In genomic region chr17:80413771-80414507, GRCh38 we compare ENCODE assay signal across 8 cellular contexts. TPM values are rescaled to one million over a fixed set of nuclear protein-coding genes. Genes with fewer than 3 reads are reported as not detected.
DNase-seq lines count a peak whose midpoint lies in the region; ATAC-seq and TF ChIP-seq lines count a peak whose summit lies in the region.

No MANE protein-coding gene starts in this region.

- H3K4me1 ChIP-seq in body of pancreas = peaks cover 36% of the 10 kb centered on the region
- H3K4me1 ChIP-seq in aorta (ENCODE audit: control insufficient read depth in 1 of 2, insufficient read depth in 2 of 2, low read length in 2 of 2) = no peaks in the 10 kb centered on the region

- intact Hi-C loops in body of pancreas (cut with DNase I) = no loop called here
- intact Hi-C loops in aorta (cut with DNase I) = no loop called here

- H3K36me3 Mint-ChIP-seq in stimulated activated naive CD8-positive, alpha-beta T cell treated with anti-CD3 and anti-CD28 coated beads, Interleukin-15, Interleukin-2, amounts not matched to agents 100 ng/mL and 50 ng/mL, for 24 hours (ENCODE audit: low read depth) = peaks cover 6% of the 10 kb centered on the region
- H3K36me3 Mint-ChIP-seq in memory B cell = peaks cover 5% of the 10 kb centered on the region

- H3K4me1 Mint-ChIP-seq in stimulated activated naive CD8-positive, alpha-beta T cell treated with anti-CD3 and anti-CD28 coated beads, Interleukin-15, Interleukin-2, amounts not matched to agents 100 ng/mL and 50 ng/mL, for 24 hours (ENCODE audit: low read depth) = peaks cover 29% of the 10 kb centered on the region
- peaks cover 18% of the 10 kb centered on the region for H3K4me1 Mint-ChIP-seq in memory B cell

- no peaks in the 10 kb centered on the region for H3K9me3 Mint-ChIP-seq in stimulated activated naive CD8-positive, alpha-beta T cell treated with anti-CD3 and anti-CD28 coated beads, Interleukin-15, Interleukin-2, amounts not matched to agents 100 ng/mL and 50 ng/mL, for 24 hours
- no peaks in the 10 kb centered on the region for H3K9me3 Mint-ChIP-seq in memory B cell

- DNase-seq in stimulated activated naive CD8-positive, alpha-beta T cell treated with anti-CD3 and anti-CD28 coated beads, Interleukin-15, Interleukin-2, amounts not matched to agents 100 U/mL and 50 U/mL, for 24 hours = no peak
- DNase-seq in body of pancreas (peak in 1 of 4 donors; percentile 46), memory B cell (ENCODE audit: low spot score in 2 of 2) (peak in 1 of 2 donors; percentile 20), aorta (peak in 1 of 2 donors; percentile 51), GF-D8 (lab: John Stamatoyannopoulos, UW) (no peak)
- DNase-seq in stimulated activated CD4-positive, alpha-beta T cell treated with anti-CD3 and anti-CD28 coated beads, Interleukin-4, amount 100 ng/mL, for 24 hours = no peak
- no peak for DNase-seq in stimulated activated CD8-positive, alpha-beta memory T cell treated with anti-CD3 and anti-CD28 coated beads, Interleukin-4, amount 100 ng/mL, for 48 hours

- H3K4me3 Mint-ChIP-seq in stimulated activated naive CD8-positive, alpha-beta T cell treated with anti-CD3 and anti-CD28 coated beads, Interleukin-15, Interleukin-2, amounts not matched to agents 100 ng/mL and 50 ng/mL, for 24 hours = peak overlapping the region; percentile 87
- peak overlapping the region; percentile 93 for H3K4me3 Mint-ChIP-seq in memory B cell

- H3K27ac ChIP-seq in body of pancreas (peak overlapping the region; percentile 92 to 99 (median 96)), aorta (ENCODE audit: low read depth in 1 of 2, low read length in 2 of 2) (no peak overlapping the region)

- no peak for TF ChIP-seq CTCF in body of pancreas (IDR thresholded peaks at IDR 0.05)

- H3K9me3 ChIP-seq in body of pancreas (no peaks in the 10 kb centered on the region), aorta (ENCODE audit: control insufficient read depth, low read length) (no peaks in the 10 kb centered on the region)

- no peak for ATAC-seq in stimulated activated naive CD8-positive, alpha-beta T cell treated with anti-CD3 and anti-CD28 coated beads, Interleukin-15, Interleukin-2, amounts not matched to agents 100 U/mL and 50 U/mL, for 24 hours
- ATAC-seq in body of pancreas = no peak
- ATAC-seq in memory B cell (ENCODE audit: low read depth) = no peak
- ATAC-seq in aorta (ENCODE audit: low FRiP score) = peak; percentile 1

- 7 to 12% methylated on average over 21 to 26 of the region's 26 CpGs for WGBS in body of pancreas, 2 donors
- WGBS in aorta, 2 donors = 41 to 44% methylated on average over 26 of the region's 26 CpGs

- H3K27me3 Mint-ChIP-seq in stimulated activated naive CD8-positive, alpha-beta T cell treated with anti-CD3 and anti-CD28 coated beads, Interleukin-15, Interleukin-2, amounts not matched to agents 100 ng/mL and 50 ng/mL, for 24 hours = peaks cover 21% of the 10 kb centered on the region
- peaks cover 4% of the 10 kb centered on the region for H3K27me3 Mint-ChIP-seq in memory B cell

- TF ChIP-seq POLR2A in body of pancreas (IDR thresholded peaks at IDR 0.05) = no peak

- peak overlapping the region; percentile 1 for H3K27ac Mint-ChIP-seq in stimulated activated naive CD8-positive, alpha-beta T cell treated with anti-CD3 and anti-CD28 coated beads, Interleukin-15, Interleukin-2, amounts not matched to agents 100 ng/mL and 50 ng/mL, for 24 hours
- H3K27ac Mint-ChIP-seq in memory B cell = peak overlapping the region; percentile 72

- H3K4me3 ChIP-seq in body of pancreas (peak overlapping the region; percentile 46 to 97), aorta (ENCODE audit: low read length in 2 of 2) (no peak overlapping the region)

- no peaks in the 10 kb centered on the region for H3K36me3 ChIP-seq in body of pancreas (replicated peaks in 1 of 2; ENCODE audit: insufficient read depth in 1 of 2, low read depth in 2 of 2)
- no peaks in the 10 kb centered on the region for H3K36me3 ChIP-seq in aorta (ENCODE audit: control insufficient read depth in 1 of 2, insufficient read depth in 2 of 2, low read length in 1 of 2)

- H3K27me3 ChIP-seq in body of pancreas (no peaks in the 10 kb centered on the region), aorta (ENCODE audit: control insufficient read depth in 1 of 2, insufficient read depth in 2 of 2, low read length in 1 of 2) (no peaks in the 10 kb centered on the region)

RNA-seq across cellular contexts. Expression of gene ENDOV, which starts 1.0 kb away (rescaled TPM):
- total RNA-seq in body of pancreas (10 to 100 TPM in 1 of 2 donors, 1 to 10 TPM in 1; 8.3 to 17.5 TPM), aorta (10 to 100 TPM; 18.2 to 28.2 TPM)
- polyA plus RNA-seq in aorta = 10 to 100 TPM; 14.3 to 22.5 TPM

Comparison
In these comparisons a context has a peak if more than half of its experiments do, and no peak if none do; other contexts are left out.
1. H3K27ac ChIP-seq: peak in body of pancreas (4 of 4); none in aorta (0 of 2).
2. H3K4me3 ChIP-seq: peak in body of pancreas (2 of 2); none in aorta (0 of 2).